Comparison of ENCODE assay signal across 1 cellular context in the genomic region with DNA sequence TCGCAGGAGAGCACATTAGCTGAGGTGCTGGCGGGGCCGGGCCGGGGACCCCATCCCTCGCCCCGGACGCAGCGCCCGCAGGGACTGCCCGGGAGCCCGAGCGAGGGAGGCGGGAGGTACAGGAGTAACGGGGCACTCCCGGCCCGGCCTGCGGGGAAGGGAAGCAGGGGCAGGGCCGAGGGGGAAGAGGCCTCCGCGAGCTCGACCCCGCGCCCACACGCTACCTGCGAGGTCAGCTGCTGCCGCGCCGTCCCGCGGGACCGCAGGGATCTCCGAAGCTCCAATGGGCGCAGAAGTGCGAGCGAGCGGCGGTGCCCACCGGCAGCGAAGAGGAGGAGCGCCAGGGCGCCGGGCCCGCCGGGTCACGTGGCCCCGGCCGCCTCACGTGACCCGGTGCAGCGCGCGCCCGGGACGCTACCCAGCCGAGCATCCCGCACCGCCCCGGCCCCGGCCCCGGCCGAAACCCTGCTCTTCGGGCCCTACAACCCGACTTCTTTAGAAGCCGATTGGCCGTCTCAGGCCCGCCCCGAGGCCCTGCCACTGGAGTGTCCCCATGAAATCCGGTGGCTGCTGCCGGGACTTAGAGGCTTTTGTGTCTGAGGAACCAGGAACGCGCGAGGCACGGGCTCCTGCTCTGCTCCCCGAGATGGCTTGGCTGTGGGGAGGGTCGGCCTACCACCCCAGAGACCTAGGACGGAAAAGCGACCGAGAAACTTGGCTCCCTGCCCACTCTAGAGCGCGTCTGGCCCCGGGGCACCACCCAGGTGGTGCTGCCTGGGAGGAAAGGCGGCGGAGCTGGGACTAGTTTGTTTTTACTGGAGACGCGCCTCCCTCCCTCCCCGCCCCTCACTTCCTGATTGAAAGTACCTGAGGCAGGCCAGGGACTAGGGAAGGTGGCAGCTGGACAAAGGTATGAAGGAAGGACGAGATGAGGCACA.
TF ChIP-seq lines count a peak whose summit lies in the region.

Gene RCBTB1 (minus strand): TSS at position 339 of the 938 bp plus-strand sequence. CDS start 18,279 bp downstream, outside the sequence.

TF ChIP-seq in HepG2, 621 proteins besides CTCF, POLR2A, EP300 and RAD21 (continued from another document and continues in another):
- TF ChIP-seq, protein P1, sequence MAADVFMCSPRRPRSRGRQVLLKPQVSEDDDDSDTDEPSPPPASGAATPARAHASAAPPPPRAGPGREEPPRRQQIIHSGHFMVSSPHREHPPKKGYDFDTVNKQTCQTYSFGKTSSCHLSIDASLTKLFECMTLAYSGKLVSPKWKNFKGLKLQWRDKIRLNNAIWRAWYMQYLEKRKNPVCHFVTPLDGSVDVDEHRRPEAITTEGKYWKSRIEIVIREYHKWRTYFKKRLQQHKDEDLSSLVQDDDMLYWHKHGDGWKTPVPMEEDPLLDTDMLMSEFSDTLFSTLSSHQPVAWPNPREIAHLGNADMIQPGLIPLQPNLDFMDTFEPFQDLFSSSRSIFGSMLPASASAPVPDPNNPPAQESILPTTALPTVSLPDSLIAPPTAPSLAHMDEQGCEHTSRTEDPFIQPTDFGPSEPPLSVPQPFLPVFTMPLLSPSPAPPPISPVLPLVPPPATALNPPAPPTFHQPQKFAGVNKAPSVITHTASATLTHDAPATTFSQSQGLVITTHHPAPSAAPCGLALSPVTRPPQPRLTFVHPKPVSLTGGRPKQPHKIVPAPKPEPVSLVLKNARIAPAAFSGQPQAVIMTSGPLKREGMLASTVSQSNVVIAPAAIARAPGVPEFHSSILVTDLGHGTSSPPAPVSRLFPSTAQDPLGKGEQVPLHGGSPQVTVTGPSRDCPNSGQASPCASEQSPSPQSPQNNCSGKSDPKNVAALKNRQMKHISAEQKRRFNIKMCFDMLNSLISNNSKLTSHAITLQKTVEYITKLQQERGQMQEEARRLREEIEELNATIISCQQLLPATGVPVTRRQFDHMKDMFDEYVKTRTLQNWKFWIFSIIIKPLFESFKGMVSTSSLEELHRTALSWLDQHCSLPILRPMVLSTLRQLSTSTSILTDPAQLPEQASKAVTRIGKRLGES (CRISPR knock-in tag; IDR thresholded peaks at IDR 0.05; ENCODE audit: borderline replicate concordance) = 0 out of 2 replicates have a peak, but pooled peaks have one; percentile 17
- 0 out of 2 replicates have a peak, but pooled peaks have one; percentile 31 for TF ChIP-seq MEIS2 (CRISPR knock-in tag; IDR thresholded peaks at IDR 0.05)
- no peak; the same call in 1 of the 2 replicates for TF ChIP-seq HNF4A (CRISPR knock-in tag; IDR thresholded peaks at IDR 0.05)
- TF ChIP-seq E2F1 (CRISPR knock-in tag; IDR thresholded peaks at IDR 0.05) = peak; percentile 68
- peak; percentile 31 for TF ChIP-seq MED8 (CRISPR knock-in tag; IDR thresholded peaks at IDR 0.05; ENCODE audit: insufficient replicate concordance)
- TF ChIP-seq FOXJ3 (CRISPR knock-in tag; IDR thresholded peaks at IDR 0.05; ENCODE audit: borderline replicate concordance) = no peak
- TF ChIP-seq THAP7 (CRISPR knock-in tag; IDR thresholded peaks at IDR 0.05) = no peak
- TF ChIP-seq, protein P2, sequence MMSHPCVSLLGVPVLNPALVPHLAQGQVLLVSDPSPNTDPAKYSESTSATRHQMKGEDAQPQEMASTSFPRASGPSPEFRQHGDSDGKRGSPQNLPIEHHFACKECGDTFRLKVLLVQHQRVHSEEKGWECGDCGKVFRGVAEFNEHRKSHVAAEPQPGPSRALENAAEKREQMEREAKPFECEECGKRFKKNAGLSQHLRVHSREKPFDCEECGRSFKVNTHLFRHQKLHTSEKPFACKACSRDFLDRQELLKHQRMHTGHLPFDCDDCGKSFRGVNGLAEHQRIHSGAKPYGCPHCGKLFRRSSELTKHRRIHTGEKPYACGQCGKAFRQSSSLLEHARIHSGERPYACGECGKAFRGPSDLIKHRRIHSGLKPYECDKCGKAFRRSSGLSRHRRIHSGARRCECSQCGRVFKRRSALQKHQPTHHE (CRISPR knock-in tag; IDR thresholded peaks at IDR 0.05; ENCODE audit: borderline replicate concordance) = 0 out of 2 replicates have a peak, but pooled peaks have one; percentile 37
- TF ChIP-seq NFATC3 (CRISPR knock-in tag; IDR thresholded peaks at IDR 0.05) = 0 out of 2 replicates have a peak, but pooled peaks have one; percentile 29
- TF ChIP-seq THAP9 (CRISPR knock-in tag; IDR thresholded peaks at IDR 0.05; ENCODE audit: borderline replicate concordance) = peak; percentile 52; the same call in 1 of the 2 replicates
- no peak for TF ChIP-seq NFKBIZ (CRISPR knock-in tag; IDR thresholded peaks at IDR 0.05)
- TF ChIP-seq U2AF1 (optimal IDR thresholded peaks at IDR 0.05; ENCODE audit: low read depth, low read length) = no peak
- TF ChIP-seq ZNF552 (CRISPR knock-in tag; IDR thresholded peaks at IDR 0.05; ENCODE audit: borderline replicate concordance) = no peak
- TF ChIP-seq, protein P3, sequence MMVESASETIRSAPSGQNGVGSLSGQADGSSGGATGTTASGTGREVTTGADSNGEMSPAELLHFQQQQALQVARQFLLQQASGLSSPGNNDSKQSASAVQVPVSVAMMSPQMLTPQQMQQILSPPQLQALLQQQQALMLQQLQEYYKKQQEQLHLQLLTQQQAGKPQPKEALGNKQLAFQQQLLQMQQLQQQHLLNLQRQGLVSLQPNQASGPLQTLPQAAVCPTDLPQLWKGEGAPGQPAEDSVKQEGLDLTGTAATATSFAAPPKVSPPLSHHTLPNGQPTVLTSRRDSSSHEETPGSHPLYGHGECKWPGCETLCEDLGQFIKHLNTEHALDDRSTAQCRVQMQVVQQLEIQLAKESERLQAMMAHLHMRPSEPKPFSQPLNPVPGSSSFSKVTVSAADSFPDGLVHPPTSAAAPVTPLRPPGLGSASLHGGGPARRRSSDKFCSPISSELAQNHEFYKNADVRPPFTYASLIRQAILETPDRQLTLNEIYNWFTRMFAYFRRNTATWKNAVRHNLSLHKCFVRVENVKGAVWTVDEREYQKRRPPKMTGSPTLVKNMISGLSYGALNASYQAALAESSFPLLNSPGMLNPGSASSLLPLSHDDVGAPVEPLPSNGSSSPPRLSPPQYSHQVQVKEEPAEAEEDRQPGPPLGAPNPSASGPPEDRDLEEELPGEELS (CRISPR knock-in tag; IDR thresholded peaks at IDR 0.05) = peak; percentile 23; the same call in 1 of the 2 replicates
- TF ChIP-seq KDM2A (CRISPR knock-in tag; IDR thresholded peaks at IDR 0.05; ENCODE audit: borderline replicate concordance, low read depth) = peak; percentile 55; the same call in 1 of the 2 replicates
- TF ChIP-seq ZNF567 (CRISPR knock-in tag; IDR thresholded peaks at IDR 0.05; ENCODE audit: borderline replicate concordance) = 0 out of 2 replicates have a peak, but pooled peaks have one; percentile 48
- TF ChIP-seq ZNF543 (CRISPR knock-in tag; IDR thresholded peaks at IDR 0.05) = peak; percentile 71; the same call in 1 of the 2 replicates
- peak; percentile 85 for TF ChIP-seq BRD4 (CRISPR knock-in tag; IDR thresholded peaks at IDR 0.05)
- TF ChIP-seq STAG1 (CRISPR knock-in tag; IDR thresholded peaks at IDR 0.05) = peak; percentile 16; the same call in 1 of the 2 replicates
- TF ChIP-seq, protein P4, sequence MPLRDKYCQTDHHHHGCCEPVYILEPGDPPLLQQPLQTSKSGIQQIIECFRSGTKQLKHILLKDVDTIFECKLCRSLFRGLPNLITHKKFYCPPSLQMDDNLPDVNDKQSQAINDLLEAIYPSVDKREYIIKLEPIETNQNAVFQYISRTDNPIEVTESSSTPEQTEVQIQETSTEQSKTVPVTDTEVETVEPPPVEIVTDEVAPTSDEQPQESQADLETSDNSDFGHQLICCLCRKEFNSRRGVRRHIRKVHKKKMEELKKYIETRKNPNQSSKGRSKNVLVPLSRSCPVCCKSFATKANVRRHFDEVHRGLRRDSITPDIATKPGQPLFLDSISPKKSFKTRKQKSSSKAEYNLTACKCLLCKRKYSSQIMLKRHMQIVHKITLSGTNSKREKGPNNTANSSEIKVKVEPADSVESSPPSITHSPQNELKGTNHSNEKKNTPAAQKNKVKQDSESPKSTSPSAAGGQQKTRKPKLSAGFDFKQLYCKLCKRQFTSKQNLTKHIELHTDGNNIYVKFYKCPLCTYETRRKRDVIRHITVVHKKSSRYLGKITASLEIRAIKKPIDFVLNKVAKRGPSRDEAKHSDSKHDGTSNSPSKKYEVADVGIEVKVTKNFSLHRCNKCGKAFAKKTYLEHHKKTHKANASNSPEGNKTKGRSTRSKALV (CRISPR knock-in tag; IDR thresholded peaks at IDR 0.05) = peak; percentile 74
- TF ChIP-seq POLR2AphosphoS5 (IDR thresholded peaks at IDR 0.05; ENCODE audit: low read depth, low read length) = peak; percentile 30; the same call in 1 of the 2 replicates
- TF ChIP-seq, protein P5, sequence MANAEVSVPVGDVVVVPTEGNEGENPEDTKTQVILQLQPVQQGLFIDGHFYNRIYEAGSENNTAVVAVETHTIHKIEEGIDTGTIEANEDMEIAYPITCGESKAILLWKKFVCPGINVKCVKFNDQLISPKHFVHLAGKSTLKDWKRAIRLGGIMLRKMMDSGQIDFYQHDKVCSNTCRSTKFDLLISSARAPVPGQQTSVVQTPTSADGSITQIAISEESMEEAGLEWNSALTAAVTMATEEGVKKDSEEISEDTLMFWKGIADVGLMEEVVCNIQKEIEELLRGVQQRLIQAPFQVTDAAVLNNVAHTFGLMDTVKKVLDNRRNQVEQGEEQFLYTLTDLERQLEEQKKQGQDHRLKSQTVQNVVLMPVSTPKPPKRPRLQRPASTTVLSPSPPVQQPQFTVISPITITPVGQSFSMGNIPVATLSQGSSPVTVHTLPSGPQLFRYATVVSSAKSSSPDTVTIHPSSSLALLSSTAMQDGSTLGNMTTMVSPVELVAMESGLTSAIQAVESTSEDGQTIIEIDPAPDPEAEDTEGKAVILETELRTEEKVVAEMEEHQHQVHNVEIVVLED (CRISPR knock-in tag; IDR thresholded peaks at IDR 0.05; ENCODE audit: borderline replicate concordance) = 0 out of 2 replicates have a peak, but pooled peaks have one; percentile 40
- TF ChIP-seq IKZF1 (IDR thresholded peaks at IDR 0.05) = no peak
- TF ChIP-seq HNRNPL (IDR thresholded peaks at IDR 0.05; ENCODE audit: low read depth, low read length) = no peak
- TF ChIP-seq KLF11 (CRISPR knock-in tag; IDR thresholded peaks at IDR 0.05) = no peak
- TF ChIP-seq E2F5 (CRISPR knock-in tag; conservative IDR thresholded peaks at IDR 0.05) = peak; percentile 50; the same call in 1 of the 2 replicates
- peak; percentile 84 for TF ChIP-seq ZNF709 (CRISPR knock-in tag; IDR thresholded peaks at IDR 0.05)
- TF ChIP-seq ZNF776 (CRISPR knock-in tag; IDR thresholded peaks at IDR 0.05) = peak; percentile 94
- TF ChIP-seq MAZ (IDR thresholded peaks at IDR 0.05; ENCODE audit: borderline replicate concordance, low read depth, low read length) = no peak
- TF ChIP-seq MAZ (CRISPR knock-in tag; IDR thresholded peaks at IDR 0.05; ENCODE audit: low read depth) = peak; percentile 67; the same call in 1 of the 2 replicates
- TF ChIP-seq, protein P6, sequence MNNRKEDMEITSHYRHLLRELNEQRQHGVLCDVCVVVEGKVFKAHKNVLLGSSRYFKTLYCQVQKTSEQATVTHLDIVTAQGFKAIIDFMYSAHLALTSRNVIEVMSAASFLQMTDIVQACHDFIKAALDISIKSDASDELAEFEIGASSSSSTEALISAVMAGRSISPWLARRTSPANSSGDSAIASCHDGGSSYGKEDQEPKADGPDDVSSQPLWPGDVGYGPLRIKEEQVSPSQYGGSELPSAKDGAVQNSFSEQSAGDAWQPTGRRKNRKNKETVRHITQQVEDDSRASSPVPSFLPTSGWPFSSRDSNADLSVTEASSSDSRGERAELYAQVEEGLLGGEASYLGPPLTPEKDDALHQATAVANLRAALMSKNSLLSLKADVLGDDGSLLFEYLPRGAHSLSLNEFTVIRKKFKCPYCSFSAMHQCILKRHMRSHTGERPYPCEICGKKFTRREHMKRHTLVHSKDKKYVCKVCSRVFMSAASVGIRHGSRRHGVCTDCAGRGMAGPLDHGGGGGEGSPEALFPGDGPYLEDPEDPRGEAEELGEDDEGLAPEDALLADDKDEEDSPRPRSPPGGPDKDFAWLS (CRISPR knock-in tag; IDR thresholded peaks at IDR 0.05; ENCODE audit: borderline replicate concordance) = no peak
- TF ChIP-seq HOXA5 (CRISPR knock-in tag; IDR thresholded peaks at IDR 0.05) = peak; percentile 28; the same call in 1 of the 2 replicates
- TF ChIP-seq NFIB (CRISPR knock-in tag; IDR thresholded peaks at IDR 0.05; ENCODE audit: borderline replicate concordance) = no peak
- 0 out of 2 replicates have a peak, but pooled peaks have one; percentile 72 for TF ChIP-seq ZNF598 (CRISPR knock-in tag; IDR thresholded peaks at IDR 0.05; ENCODE audit: borderline replicate concordance)
- 0 out of 2 replicates have a peak, but pooled peaks have one; percentile 68 for TF ChIP-seq WIZ (CRISPR knock-in tag; IDR thresholded peaks at IDR 0.05)
- TF ChIP-seq SKI (IDR thresholded peaks at IDR 0.05; ENCODE audit: partially characterized antibody) = no peak
